Comparison of ENCODE assay signal across 8 cellular contexts in genomic region chr7:138001529-138002095, GRCh38. TPM values are rescaled to one million over a fixed set of nuclear protein-coding genes. Genes with fewer than 3 reads are reported as not detected.
DNase-seq lines count a peak whose midpoint lies in the region; ATAC-seq and TF ChIP-seq lines count a peak whose summit lies in the region.

A gene with protein sequence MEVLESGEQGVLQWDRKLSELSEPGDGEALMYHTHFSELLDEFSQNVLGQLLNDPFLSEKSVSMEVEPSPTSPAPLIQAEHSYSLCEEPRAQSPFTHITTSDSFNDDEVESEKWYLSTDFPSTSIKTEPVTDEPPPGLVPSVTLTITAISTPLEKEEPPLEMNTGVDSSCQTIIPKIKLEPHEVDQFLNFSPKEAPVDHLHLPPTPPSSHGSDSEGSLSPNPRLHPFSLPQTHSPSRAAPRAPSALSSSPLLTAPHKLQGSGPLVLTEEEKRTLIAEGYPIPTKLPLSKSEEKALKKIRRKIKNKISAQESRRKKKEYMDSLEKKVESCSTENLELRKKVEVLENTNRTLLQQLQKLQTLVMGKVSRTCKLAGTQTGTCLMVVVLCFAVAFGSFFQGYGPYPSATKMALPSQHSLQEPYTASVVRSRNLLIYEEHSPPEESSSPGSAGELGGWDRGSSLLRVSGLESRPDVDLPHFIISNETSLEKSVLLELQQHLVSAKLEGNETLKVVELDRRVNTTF (minus strand): TSS chr7:138002086. CDS start chr7:138001705, 381 bp downstream.

- H3K27me3 Mint-ChIP-seq in osteocyte (ENCODE audit: unreplicated experiment) = no peaks in the 10 kb centered on the region

- DNase-seq in AG04449 (ENCODE audit: low read depth, low spot score) (no peak), RWPE1 (ENCODE audit: low spot score) (no peak), activated gamma-delta T cell treated with Interleukin-2 at 50 U/mL for 16 hours (peak; percentile 66), glomerular endothelial cell (ENCODE audit: extremely low read depth, low read depth, low spot score) (no peak), osteocyte (ENCODE audit: extremely low spot score, unreplicated experiment) (peak; percentile 88), tibial nerve (ENCODE audit: low spot score in 2 of 2) (no peak)

- TF ChIP-seq POLR2A in GM18951 (IDR thresholded peaks at IDR 0.05; ENCODE audit: extremely low read depth, insufficient read depth, insufficient read length) = peak; percentile 70
- peak; percentile 89 to 93 for TF ChIP-seq POLR2A in tibial nerve (IDR thresholded peaks at IDR 0.05)

- peak within 1 kb of the TSS; percentile 97 for H3K27ac Mint-ChIP-seq in osteocyte (ENCODE audit: unreplicated experiment)

- peaks cover 36% of the 10 kb centered on the region for H3K4me1 Mint-ChIP-seq in osteocyte (ENCODE audit: unreplicated experiment)

- H3K27ac ChIP-seq in RWPE1 (peak within 1 kb of the TSS; percentile 92), tibial nerve (peak within 1 kb of the TSS; percentile 81 to 99 (median 94))

- in situ Hi-C loops in GM18951 (cut with MboI; ENCODE audit: low sequenced_read_pairs, unreplicated experiment) = no loop called here

- peak within 1 kb of the TSS; percentile 96 for H3K4me3 Mint-ChIP-seq in osteocyte (ENCODE audit: unreplicated experiment)

- H3K36me3 Mint-ChIP-seq in osteocyte (ENCODE audit: unreplicated experiment) = peaks cover under 1% of the 10 kb centered on the region

- no peaks in the 10 kb centered on the region for H3K9me3 ChIP-seq in tibial nerve

- CTCF ChIA-PET in AG04449 (lab: Yijun Ruan, JAX) = interaction anchor here (0.8 to 18.5 kb wide), 35 partner anchors 9 to 856 kb away, joined by 3 to 831 read pairs (median 9); no protein-coding TSS in a partner anchor
- CTCF ChIA-PET in RWPE1 (lab: Yijun Ruan, JAX) = interaction anchor here (0.6 to 1.2 kb wide), 11 partner anchors 8 to 1358 kb away, joined by 3 to 7 read pairs (median 3); partner anchors contain the start of gene LUC7L2

- peaks cover 0 to 44% (median 31%) of the 10 kb centered on the region in 4 donors for H3K4me1 ChIP-seq in tibial nerve

- no peaks in the 10 kb centered on the region for H3K9me3 Mint-ChIP-seq in osteocyte (ENCODE audit: unreplicated experiment)

- TF ChIP-seq EP300 in tibial nerve (IDR thresholded peaks at IDR 0.05) = peak in 1 of 2 donors; percentile 97

- peak within 1 kb of the TSS; percentile 97 for H3K4me3 ChIP-seq in AG04449 (ENCODE audit: low read depth, low read length)
- H3K4me3 ChIP-seq in tibial nerve = peak within 1 kb of the TSS; percentile 80 to 91 (median 84)

- H3K36me3 ChIP-seq in tibial nerve = no peaks in the 10 kb centered on the region

- WGBS in tibial nerve, 2 donors = 1 to 2% methylated on average over 7 to 26 of the region's 47 CpGs

- H3K27me3 ChIP-seq in tibial nerve = no peaks in the 10 kb centered on the region

- TF ChIP-seq CTCF in AG04449 (IDR thresholded peaks at IDR 0.05; ENCODE audit: insufficient read depth, low read length, missing control alignments) (no peak), RWPE1 (conservative IDR thresholded peaks at IDR 0.05; ENCODE audit: low read depth) (no peak), osteocyte (IDR thresholded peaks at IDR 0.05) (no peak), tibial nerve (IDR thresholded peaks at IDR 0.05) (no peak)

- ATAC-seq in HG03280 (IDR thresholded peaks at IDR 0.05; ENCODE audit: unreplicated experiment) = peak; percentile 31

- POLR2A ChIA-PET in AG04449 (lab: Yijun Ruan, JAX) (interaction anchor here (0.8 to 3.2 kb wide), 7 partner anchors 10 to 410 kb away, joined by 3 to 35 read pairs (median 3); no protein-coding TSS in a partner anchor), RWPE1 (lab: Yijun Ruan, JAX; ENCODE audit: low non-redundant PET) (interaction anchor here (0.6 kb wide), 1 partner anchor 97 kb away, joined by 3 read pairs; no protein-coding TSS in a partner anchor)

RNA-seq across cellular contexts. Expression of the gene that starts here (rescaled TPM):
- total RNA-seq in glomerular endothelial cell (36.0 and 56.1 TPM in 2 replicates), osteocyte (143 and 144 TPM in 2 replicates), tibial nerve (10 to 100 TPM; 43.5 to 73.0 (median 51.2) TPM)

Comparison
In these comparisons a context has a peak if more than half of its experiments do, and no peak if none do; other contexts are left out.
1. DNase-seq: peak in activated gamma-delta T cell treated with Interleukin-2 at 50 U/mL for 16 hours (single experiment) and osteocyte (single experiment); none in AG04449 (single experiment), RWPE1 (single experiment), glomerular endothelial cell (single experiment) and tibial nerve (0 of 2).